ENCODE assay signal across 8 cellular contexts in genomic region chr12:53053223-53054111, GRCh38. TPM values are rescaled to one million over a fixed set of nuclear protein-coding genes. Genes with fewer than 3 reads are reported as not detected.
DNase-seq lines count a peak whose midpoint lies in the region; ATAC-seq and TF ChIP-seq lines count a peak whose summit lies in the region.

No MANE protein-coding gene starts in this region.

- peak; percentile 6 for ATAC-seq in activated B cell treated with CpG ODN at 0.5 μM for 24 hours (ENCODE audit: low read depth)
- peak; percentile 50 for ATAC-seq in central memory CD8-positive, alpha-beta T cell (replicated peaks; ENCODE audit: extremely low read depth, poor library complexity, severe bottlenecking)
- no peak for ATAC-seq in GM18909 (IDR thresholded peaks at IDR 0.05; ENCODE audit: poor library complexity, unreplicated experiment)

- CTCF ChIA-PET in activated B cell treated with CpG ODN at 0.5 μM for 24 hours (lab: Charles Lee), result interaction anchor here (1.0 to 3.2 kb wide), 2 partner anchors 13 to 270 kb away, joined by 3 to 11 read pairs; no protein-coding TSS in a partner anchor

- peak overlapping the region; percentile 90 for H3K27ac Mint-ChIP-seq in activated B cell treated with CpG ODN at 0.5 μM for 24 hours
- H3K27ac Mint-ChIP-seq in central memory CD8-positive, alpha-beta T cell (ENCODE audit: low read depth), result peak overlapping the region; percentile 65

- H3K9me3 Mint-ChIP-seq in activated B cell treated with CpG ODN at 0.5 μM for 24 hours, result no peaks in the 10 kb centered on the region
- H3K9me3 Mint-ChIP-seq in central memory CD8-positive, alpha-beta T cell, result no peaks in the 10 kb centered on the region

- peak overlapping the region; percentile 87 for H3K4me2 ChIP-seq in Loucy (ENCODE audit: low read depth, low read length, poor library complexity, severe bottlenecking)

- H3K36me3 Mint-ChIP-seq in activated B cell treated with CpG ODN at 0.5 μM for 24 hours (ENCODE audit: low read depth), result peaks cover 2% of the 10 kb centered on the region
- H3K36me3 Mint-ChIP-seq in central memory CD8-positive, alpha-beta T cell (ENCODE audit: insufficient read depth), result peaks cover 10% of the 10 kb centered on the region

- H3K36me3 ChIP-seq in Loucy (ENCODE audit: insufficient read depth, low read length) (no peaks in the 10 kb centered on the region), kidney epithelial cell (ENCODE audit: control insufficient read depth, insufficient read depth, low read length) (no peaks in the 10 kb centered on the region)

- peak; percentile 44 for DNase-seq in DMS79 treated with DMSO at 0.1 percent for 48 hours (lab: John Stamatoyannopoulos, UW)
- DNase-seq in activated B cell treated with CpG ODN at 0.5 μM for 24 hours, result no peak
- peak; percentile 40 to 43 for DNase-seq in central memory CD8-positive, alpha-beta T cell (ENCODE audit: low spot score in 2 of 2)
- DNase-seq in kidney epithelial cell (ENCODE audit: low read depth), result no peak
- peak; percentile 64 for DNase-seq in stimulated activated CD4-positive, alpha-beta T cell treated with anti-CD3 and anti-CD28 coated beads, Interleukin-15, amount 100 ng/mL, for 24 hours
- no peak for DNase-seq in AG08395 (ENCODE audit: low spot score)

- TF ChIP-seq CTCF in Loucy (conservative IDR thresholded peaks at IDR 0.05; ENCODE audit: low read length), result peak; percentile 81
- TF ChIP-seq CTCF in activated B cell treated with CpG ODN at 0.5 μM for 24 hours (IDR thresholded peaks at IDR 0.05), result no peak
- peak; percentile 80 for TF ChIP-seq CTCF in kidney epithelial cell (IDR thresholded peaks at IDR 0.05; ENCODE audit: insufficient read depth, low read length, poor library complexity, severe bottlenecking)

- H3K27me3 Mint-ChIP-seq in activated B cell treated with CpG ODN at 0.5 μM for 24 hours, result peaks cover 6% of the 10 kb centered on the region
- no peaks in the 10 kb centered on the region for H3K27me3 Mint-ChIP-seq in central memory CD8-positive, alpha-beta T cell

- H3K9ac ChIP-seq in Loucy (ENCODE audit: low read depth, low read length, poor library complexity, severe bottlenecking), result peak overlapping the region; percentile 48

- no peaks in the 10 kb centered on the region for H3K9me2 ChIP-seq in Loucy (replicated peaks; ENCODE audit: low read depth, low read length)

- H4K20me1 ChIP-seq in Loucy (ENCODE audit: insufficient read depth, low read length, poor library complexity, severe bottlenecking), result no peaks in the 10 kb centered on the region

- H3K4me1 Mint-ChIP-seq in activated B cell treated with CpG ODN at 0.5 μM for 24 hours, result peaks cover 12% of the 10 kb centered on the region
- peaks cover 17% of the 10 kb centered on the region for H3K4me1 Mint-ChIP-seq in central memory CD8-positive, alpha-beta T cell

- H2AFZ ChIP-seq in Loucy (ENCODE audit: low read length), result peak overlapping the region; percentile 100

- peak overlapping the region; percentile 95 for H3K4me3 Mint-ChIP-seq in activated B cell treated with CpG ODN at 0.5 μM for 24 hours
- H3K4me3 Mint-ChIP-seq in central memory CD8-positive, alpha-beta T cell, result peak overlapping the region; percentile 90

- H3F3A ChIP-seq in Loucy (ENCODE audit: low read depth), result no peaks in the 10 kb centered on the region

- no peaks in the 10 kb centered on the region for H3K9me3 ChIP-seq in Loucy (ENCODE audit: insufficient read depth, low read depth, low read length)

- H3K27me3 ChIP-seq in Loucy (ENCODE audit: insufficient read depth, low read length, poor library complexity, severe bottlenecking) (no peaks in the 10 kb centered on the region), kidney epithelial cell (ENCODE audit: control insufficient read depth, insufficient read depth, low read length) (no peaks in the 10 kb centered on the region)

- intact Hi-C loops in activated B cell treated with CpG ODN at 0.5 μM for 24 hours (cut with micrococcal nuclease), result loop anchor here (1.0 to 5.0 kb wide), 4 partner anchors 17 to 129 kb away; partner anchors contain the start of genes CSAD, IGFBP6, SPRYD3 and ZNF740

- H3K4me3 ChIP-seq in Loucy (ENCODE audit: low read length, poor library complexity, severe bottlenecking), result peak overlapping the region; percentile 94
- peak overlapping the region; percentile 50 for H3K4me3 ChIP-seq in kidney epithelial cell (ENCODE audit: low read depth, low read length)

- POLR2A ChIA-PET in activated B cell treated with CpG ODN at 0.5 μM for 24 hours (lab: Charles Lee), result interaction anchor here (0.6 to 2.3 kb wide), 10 partner anchors 20 to 1221 kb away, joined by 3 to 10 read pairs (median 4); partner anchors contain the start of genes AAAS, EIF4B and SPRYD3

- peaks cover 14% of the 10 kb centered on the region for H3K4me1 ChIP-seq in Loucy (ENCODE audit: insufficient read depth, low read length, poor library complexity, severe bottlenecking)

- no peaks in the 10 kb centered on the region for H3K79me2 ChIP-seq in Loucy (ENCODE audit: insufficient read depth, low read length)

RNA-seq across cellular contexts. Expression of gene TNS2, which starts 3.6 kb away (rescaled TPM):
- total RNA-seq in activated B cell treated with CpG ODN at 0.5 μM for 24 hours (0.29 and 1.5 TPM in 2 replicates), kidney epithelial cell (3.8 and 10.1 TPM in 2 replicates)

RNA-seq across cellular contexts. Expression of gene SPRYD3, which starts 25.7 kb away (rescaled TPM):
- total RNA-seq in activated B cell treated with CpG ODN at 0.5 μM for 24 hours (32.5 and 33.9 TPM in 2 replicates), kidney epithelial cell (32.0 and 32.3 TPM in 2 replicates)

RNA-seq across cellular contexts. Expression of gene IGFBP6, which starts 44.0 kb away (rescaled TPM):
- not detected in 2 replicates for total RNA-seq in activated B cell treated with CpG ODN at 0.5 μM for 24 hours
- total RNA-seq in kidney epithelial cell, result 21.4 and 33.7 TPM in 2 replicates

RNA-seq across cellular contexts. Expression of gene EIF4B, which starts 47.2 kb away (rescaled TPM):
- 726 and 733 TPM in 2 replicates for total RNA-seq in activated B cell treated with CpG ODN at 0.5 μM for 24 hours
- 484 and 526 TPM in 2 replicates for total RNA-seq in kidney epithelial cell

RNA-seq across cellular contexts. Expression of gene SOAT2, which starts 49.8 kb away (rescaled TPM):
- total RNA-seq in activated B cell treated with CpG ODN at 0.5 μM for 24 hours, result not detected in 2 replicates
- 0.07 TPM in 1 of 2 replicates, not detected in the other for total RNA-seq in kidney epithelial cell

Comparison
In these comparisons a context has a peak if more than half of its experiments do, and no peak if none do; other contexts are left out.
1. DNase-seq: peak in DMS79 treated with DMSO at 0.1 percent for 48 hours (single experiment), central memory CD8-positive, alpha-beta T cell (2 of 2) and stimulated activated CD4-positive, alpha-beta T cell treated with anti-CD3 and anti-CD28 coated beads, Interleukin-15, amount 100 ng/mL, for 24 hours (single experiment); none in activated B cell treated with CpG ODN at 0.5 μM for 24 hours (single experiment), kidney epithelial cell (single experiment) and AG08395 (single experiment).
2. RNA of gene IGFBP6, which starts 44.0 kb away (total RNA-seq): 21.4 to 33.7 TPM in kidney epithelial cell; not detected in activated B cell treated with CpG ODN at 0.5 μM for 24 hours; every median in the first group is over 10 times any median in the second.